Comparison of ENCODE assay signal across 9 cellular contexts in the genomic region with DNA sequence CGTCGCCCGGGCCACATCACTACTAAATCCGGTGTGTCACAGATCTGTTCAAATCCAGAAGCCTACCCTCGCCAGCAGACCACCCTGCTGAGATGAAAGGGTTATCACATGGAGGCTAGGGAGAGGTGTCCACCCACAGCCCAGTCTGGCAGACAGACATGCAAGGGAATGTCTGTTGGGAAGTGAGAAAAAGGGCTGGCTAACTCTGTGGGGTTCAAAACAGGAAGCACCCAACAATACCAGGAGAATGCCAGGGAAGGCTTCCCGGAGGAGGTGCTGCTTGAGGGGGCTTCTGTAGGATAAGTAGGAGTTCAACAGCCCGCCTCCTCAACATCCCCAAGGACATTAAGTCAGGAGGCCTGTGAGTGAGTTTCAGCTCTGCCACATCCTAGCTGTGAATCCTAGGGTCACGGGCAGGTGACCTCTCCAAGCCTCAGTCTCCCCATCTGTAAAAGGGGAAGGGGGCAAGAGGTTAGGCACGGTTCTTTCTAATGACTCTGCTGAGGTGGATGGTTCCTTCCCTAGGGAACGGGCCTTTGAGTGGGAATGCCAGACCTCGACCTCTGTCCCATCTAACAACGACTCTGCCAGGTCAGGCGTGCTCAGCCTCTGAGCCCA. TPM values are rescaled to one million over a fixed set of nuclear protein-coding genes. Genes with fewer than 3 reads are reported as not detected.
DNase-seq lines count a peak whose midpoint lies in the region; ATAC-seq and TF ChIP-seq lines count a peak whose summit lies in the region.
"Had no signal": no experiment of that assay in that cellular context is flagged by ENCODE, and none has a peak within 500 bp of the region (broad histone marks: within the 10 kb centered on the region; RNA-seq: fewer than 3 reads in every experiment).

No MANE protein-coding gene starts in this region.

- TF ChIP-seq POLR2A in upper lobe of left lung (IDR thresholded peaks at IDR 0.05), result no peak

- WGBS in lung, 2 donors, result 36 to 46% methylated on average over 13 of the region's 13 CpGs
- WGBS in upper lobe of left lung, 2 donors, result 43% methylated on average over 13 of the region's 13 CpGs

- peak overlapping the region; percentile 72 for H3K27ac Mint-ChIP-seq in activated naive CD4-positive, alpha-beta T cell treated with anti-CD3 and anti-CD28 coated beads, Interleukin-2, amount 10 ng/mL, durations not matched to agents 7 days and 5 days

- H3K36me3 ChIP-seq in lung (ENCODE audit: control insufficient read depth in 2 of 2, insufficient read depth in 2 of 2, low read length in 2 of 2) (peaks cover 0 to 1% of the 10 kb centered on the region in 2 donors), upper lobe of left lung (no peaks in the 10 kb centered on the region)

- H3K27ac ChIP-seq in lung (ENCODE audit: low read depth in 1 of 2, low read length in 1 of 2) (peak overlapping the region in 1 of 2 donors; percentile 90), upper lobe of left lung (peak overlapping the region; percentile 91 to 98 (median 94))

- H3K27me3 Mint-ChIP-seq in activated naive CD4-positive, alpha-beta T cell treated with anti-CD3 and anti-CD28 coated beads, Interleukin-2, amount 10 ng/mL, durations not matched to agents 7 days and 5 days, result peaks cover 3% of the 10 kb centered on the region

- H3K4me1 Mint-ChIP-seq in activated naive CD4-positive, alpha-beta T cell treated with anti-CD3 and anti-CD28 coated beads, Interleukin-2, amount 10 ng/mL, durations not matched to agents 7 days and 5 days, result peaks cover 87% of the 10 kb centered on the region

- TF ChIP-seq EP300 in upper lobe of left lung (IDR thresholded peaks at IDR 0.05), result no peak

- in situ Hi-C loops in astrocyte of the spinal cord (cut with HindIII; ENCODE audit: low sequenced_read_pairs), result no loop called here

- no peak for DNase-seq in activated naive CD4-positive, alpha-beta T cell treated with anti-CD3 and anti-CD28 coated beads, Interleukin-2, amount 10 ng/mL, durations not matched to agents 7 days and 5 days
- no peak for DNase-seq in activated naive CD4-positive, alpha-beta T cell (lab: John Stamatoyannopoulos, UW)
- DNase-seq in astrocyte of the spinal cord (ENCODE audit: low read depth, low spot score) (no peak), lung (ENCODE audit: low spot score) (no peak), upper lobe of left lung (no peak), KG1 (lab: John Stamatoyannopoulos, UW) (no peak)

- H3K9me3 Mint-ChIP-seq in activated naive CD4-positive, alpha-beta T cell treated with anti-CD3 and anti-CD28 coated beads, Interleukin-2, amount 10 ng/mL, durations not matched to agents 7 days and 5 days, result no peaks in the 10 kb centered on the region

- TF ChIP-seq CTCF in astrocyte of the spinal cord (IDR thresholded peaks at IDR 0.05; ENCODE audit: low read depth, low read length), result no peak
- no peak for TF ChIP-seq CTCF in lung (IDR thresholded peaks at IDR 0.05; ENCODE audit: control extremely low read depth, extremely low read depth)
- no peak for TF ChIP-seq CTCF in upper lobe of left lung (IDR thresholded peaks at IDR 0.05)

- peaks cover 0 to 14% of the 10 kb centered on the region in 2 donors for H3K4me1 ChIP-seq in lung (ENCODE audit: control insufficient read depth in 2 of 2, insufficient read depth in 2 of 2, low read length in 2 of 2)
- peaks cover 33 to 83% (median 45%) of the 10 kb centered on the region in 4 donors for H3K4me1 ChIP-seq in upper lobe of left lung

- CTCF ChIA-PET in activated naive CD4-positive, alpha-beta T cell treated with anti-CD3 and anti-CD28 coated beads, Interleukin-2, amount 10 ng/mL, durations not matched to agents 7 days and 5 days (lab: Charles Lee), result no interaction called here

- ATAC-seq in lung (ENCODE audit: insufficient read depth, low FRiP score), result no peak
- ATAC-seq in upper lobe of left lung (ENCODE audit: low FRiP score in 2 of 2), result no peak
- no peak for ATAC-seq in GM19467 (IDR thresholded peaks at IDR 0.05; ENCODE audit: unreplicated experiment)
- ATAC-seq in HG03520 (IDR thresholded peaks at IDR 0.05; ENCODE audit: unreplicated experiment), result no peak

- peaks cover 20% of the 10 kb centered on the region for H3K36me3 Mint-ChIP-seq in activated naive CD4-positive, alpha-beta T cell treated with anti-CD3 and anti-CD28 coated beads, Interleukin-2, amount 10 ng/mL, durations not matched to agents 7 days and 5 days

- H3K4me3 Mint-ChIP-seq in activated naive CD4-positive, alpha-beta T cell treated with anti-CD3 and anti-CD28 coated beads, Interleukin-2, amount 10 ng/mL, durations not matched to agents 7 days and 5 days, result peak overlapping the region; percentile 84

- H3K9me3 ChIP-seq in lung (ENCODE audit: control insufficient read depth in 2 of 2, insufficient read depth in 1 of 2, low read length in 1 of 2) (no peaks in the 10 kb centered on the region), upper lobe of left lung (no peaks in the 10 kb centered on the region)

- no peaks in the 10 kb centered on the region for H3K27me3 ChIP-seq in lung (ENCODE audit: control insufficient read depth, insufficient read depth)
- H3K27me3 ChIP-seq in upper lobe of left lung, result no peaks in the 10 kb centered on the region

- H3K4me3 ChIP-seq in astrocyte of the spinal cord (ENCODE audit: low read depth, low read length) (peak overlapping the region; percentile 57), lung (peak overlapping the region; percentile 83), upper lobe of left lung (peak overlapping the region; percentile 85 to 99 (median 94))

RNA-seq across cellular contexts. Expression of a gene that starts 1.1 kb away (rescaled TPM):
- total RNA-seq in lung (10 to 100 TPM; 47.6 to 72.3 TPM), upper lobe of left lung (100 to 1,000 TPM in 2 of 6 donors, 10 to 100 TPM in 4; 50.5 to 253 (median 95.8) TPM)
- 10 to 100 TPM; 32.6 to 72.2 TPM for polyA plus RNA-seq in lung

RNA-seq across cellular contexts. Expression of a gene that starts 29.0 kb away (rescaled TPM):
- total RNA-seq in lung (under 1 TPM; 0.34 to 0.57 TPM), upper lobe of left lung (under 1 TPM in 2 of 6 donors, not detected in 4; 0.26 to 0.81 TPM)
- polyA plus RNA-seq in lung, result 1 to 10 TPM in 1 of 2 donors, under 1 TPM in 1; 0.14 to 1.1 TPM
- total RNA-seq: myocyte had no signal

RNA-seq across cellular contexts. Expression of a gene that starts 32.9 kb away (rescaled TPM):
- not detected for total RNA-seq in lung
- polyA plus RNA-seq in lung, result under 1 TPM; 0.06 to 0.22 TPM
- total RNA-seq in upper lobe of left lung, result not detected
- total RNA-seq: myocyte had no signal
